1 cellular context compared by ENCODE assay signal in genomic region chr16:89143911-89144675, GRCh38.
A peak's percentile ranks its signal among the peaks of the same experiment; 100 is the strongest.
TF ChIP-seq lines count a peak whose summit lies in the region.

No MANE protein-coding gene starts in this region.

TF ChIP-seq in HepG2, 621 proteins besides CTCF, POLR2A, EP300 and RAD21:
- no peak for TF ChIP-seq ZBTB49 (CRISPR knock-in tag; IDR thresholded peaks at IDR 0.05; ENCODE audit: borderline replicate concordance)
- TF ChIP-seq, protein P1, sequence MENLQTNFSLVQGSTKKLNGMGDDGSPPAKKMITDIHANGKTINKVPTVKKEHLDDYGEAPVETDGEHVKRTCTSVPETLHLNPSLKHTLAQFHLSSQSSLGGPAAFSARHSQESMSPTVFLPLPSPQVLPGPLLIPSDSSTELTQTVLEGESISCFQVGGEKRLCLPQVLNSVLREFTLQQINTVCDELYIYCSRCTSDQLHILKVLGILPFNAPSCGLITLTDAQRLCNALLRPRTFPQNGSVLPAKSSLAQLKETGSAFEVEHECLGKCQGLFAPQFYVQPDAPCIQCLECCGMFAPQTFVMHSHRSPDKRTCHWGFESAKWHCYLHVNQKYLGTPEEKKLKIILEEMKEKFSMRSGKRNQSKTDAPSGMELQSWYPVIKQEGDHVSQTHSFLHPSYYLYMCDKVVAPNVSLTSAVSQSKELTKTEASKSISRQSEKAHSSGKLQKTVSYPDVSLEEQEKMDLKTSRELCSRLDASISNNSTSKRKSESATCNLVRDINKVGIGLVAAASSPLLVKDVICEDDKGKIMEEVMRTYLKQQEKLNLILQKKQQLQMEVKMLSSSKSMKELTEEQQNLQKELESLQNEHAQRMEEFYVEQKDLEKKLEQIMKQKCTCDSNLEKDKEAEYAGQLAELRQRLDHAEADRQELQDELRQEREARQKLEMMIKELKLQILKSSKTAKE (CRISPR knock-in tag; IDR thresholded peaks at IDR 0.05; ENCODE audit: borderline replicate concordance) = no peak
- TF ChIP-seq CHD2 (IDR thresholded peaks at IDR 0.05; ENCODE audit: low read depth, low read length) = no peak
- TF ChIP-seq KLF13 (CRISPR knock-in tag; IDR thresholded peaks at IDR 0.05) = no peak
- no peak for TF ChIP-seq KDM2A (CRISPR knock-in tag; IDR thresholded peaks at IDR 0.05; ENCODE audit: borderline replicate concordance, low read depth)
- peak; percentile 76 for TF ChIP-seq AGO2 (optimal IDR thresholded peaks at IDR 0.05; ENCODE audit: low read depth, low read length)
- 0 out of 2 replicates have a peak, but pooled peaks have one; percentile 17 for TF ChIP-seq AKAP8 (CRISPR knock-in tag; IDR thresholded peaks at IDR 0.05)
